Comparison of ENCODE assay signal across 8 cellular contexts in genomic region chr16:67528222-67528869, GRCh38. TPM values are rescaled to one million over a fixed set of nuclear protein-coding genes. Genes with fewer than 3 reads are reported as not detected.
A peak's percentile ranks its signal among the peaks of the same experiment; 100 is the strongest.
DNase-seq lines count a peak whose midpoint lies in the region; ATAC-seq, FAIRE-seq and TF ChIP-seq lines count a peak whose summit lies in the region.

RIPOR1 (plus strand) TSS chr16:67528829; CDS start chr16:67538447, 9,618 bp downstream.

- intact Hi-C loops in heart right ventricle (cut with DNase I), result loop anchor here in 3 of 10 donors (10.0 kb wide), 2 partner anchors 316 to 406 kb away; partner anchors contain the start of genes CTRL (in 3 of the 3), PSMB10 (in 3 of the 3), CENPT (in 1 of the 3) and NUTF2 (in 1 of the 3)

- DNase-seq in A549 (ENCODE audit: low read depth in 1 of 2, low spot score in 1 of 2), result peak; percentile 42 to 80
- peak; percentile 55 for DNase-seq in RPMI7951 (ENCODE audit: low read depth)
- DNase-seq in anterior cingulate cortex (lab: John Stamatoyannopoulos, UW), result peak in 41 of 58 donors; percentile 14 to 70 (median 55)
- peak; percentile 74 to 81 for DNase-seq in heart right ventricle

- 64% methylated on average over 13 of the region's 45 CpGs for WGBS in A549 (ENCODE audit: missing lambda C conversion rate)
- 13 to 14% methylated on average over 41 to 45 of the region's 45 CpGs for WGBS in heart right ventricle, 2 donors

- H3K4me1 ChIP-seq in A549 (peaks cover 57% of the 10 kb centered on the region), heart right ventricle (peaks cover 11 to 67% (median 43%) of the 10 kb centered on the region in 9 donors), parathyroid adenoma (peaks cover 12% of the 10 kb centered on the region)

- POLR2A ChIA-PET in A549 (lab: Yijun Ruan, JAX), result interaction anchor here (0.5 to 1.0 kb wide), 3 partner anchors 48 to 343 kb away, joined by 3 to 5 read pairs (median 3); partner anchors contain the start of gene ATP6V0D1

- no peak for FAIRE-seq in A549 (lab: Jason Lieb, UNC)

- H3K4me3 ChIP-seq in A549 (peak within 1 kb of the TSS; percentile 73), heart right ventricle (peak within 1 kb of the TSS; percentile 77 to 99 (median 95)), parathyroid adenoma (ENCODE audit: low read depth, low read length) (peak within 1 kb of the TSS; percentile 76)

- CTCF ChIA-PET in A549 (lab: Yijun Ruan, JAX), result interaction anchor here (0.8 to 10.9 kb wide), 5 partner anchors 9 to 139 kb away, joined by 5 to 120 read pairs (median 8); partner anchors contain the start of genes ATP6V0D1 and CTCF

- H3K79me2 ChIP-seq in parathyroid adenoma, result peaks cover 32% of the 10 kb centered on the region

- H3K9me3 ChIP-seq in A549, result no peaks in the 10 kb centered on the region
- H3K9me3 ChIP-seq in heart right ventricle, result no peaks in the 10 kb centered on the region
- H3K9me3 ChIP-seq in parathyroid adenoma (ENCODE audit: control insufficient read depth, low read length), result no peaks in the 10 kb centered on the region

- TF ChIP-seq CTCF in A549 (IDR thresholded peaks at IDR 0.05), result no peak
- TF ChIP-seq CTCF in heart right ventricle (IDR thresholded peaks at IDR 0.05), result peak in 3 of 9 donors; percentile 11 to 23 (median 14)
- TF ChIP-seq CTCF in parathyroid adenoma (IDR thresholded peaks at IDR 0.05), result no peak

- TF ChIP-seq EP300 in A549 (IDR thresholded peaks at IDR 0.05), result no peak

- H3K9ac ChIP-seq in parathyroid adenoma, result peak within 1 kb of the TSS; percentile 79

- H3K27ac ChIP-seq in A549, result peak within 1 kb of the TSS; percentile 81 to 93
- peak within 1 kb of the TSS; percentile 94 to 100 (median 98) for H3K27ac ChIP-seq in heart right ventricle
- H3K27ac ChIP-seq in parathyroid adenoma, result peak within 1 kb of the TSS; percentile 54

- H3K27me3 ChIP-seq in heart right ventricle (no peaks in the 10 kb centered on the region), parathyroid adenoma (ENCODE audit: control insufficient read depth, insufficient read depth, low read length) (no peaks in the 10 kb centered on the region)

- ATAC-seq in A549 (peak; percentile 54 to 61), GM18498 (IDR thresholded peaks at IDR 0.05; ENCODE audit: unreplicated experiment) (peak; percentile 38), heart right ventricle (peak; percentile 49 to 68 (median 60)), HG03378 (IDR thresholded peaks at IDR 0.05; ENCODE audit: unreplicated experiment) (no peak), HG03159 (IDR thresholded peaks at IDR 0.05; ENCODE audit: unreplicated experiment) (no peak)

- H3K36me3 ChIP-seq in heart right ventricle (peaks cover 0 to 5% (median 0%) of the 10 kb centered on the region in 9 donors), parathyroid adenoma (ENCODE audit: control insufficient read depth, insufficient read depth, low read length) (no peaks in the 10 kb centered on the region)

- peak within 1 kb of the TSS; percentile 89 for H3K4me2 ChIP-seq in A549
- peak within 1 kb of the TSS; percentile 98 for H3K4me2 ChIP-seq in parathyroid adenoma (ENCODE audit: low read length)

- no peak for TF ChIP-seq POLR2A in A549 (IDR thresholded peaks at IDR 0.05; ENCODE audit: low read length)

- TF ChIP-seq RAD21 in A549 (conservative IDR thresholded peaks at IDR 0.05 in 1 of 2, IDR thresholded peaks at IDR 0.05 in 1 of 2), result no peak

- H2AFZ ChIP-seq in parathyroid adenoma, result peak within 1 kb of the TSS; percentile 82

TF ChIP-seq in A549, 52 proteins besides CTCF, POLR2A, EP300 and RAD21:
- TF ChIP-seq KDM5A (IDR thresholded peaks at IDR 0.05) (no peak), HEYL (CRISPR knock-in tag; IDR thresholded peaks at IDR 0.05) (no peak), E2F6 (IDR thresholded peaks at IDR 0.05; ENCODE audit: borderline replicate concordance, low read depth) (no peak), TFCP2L1 (CRISPR knock-in tag; IDR thresholded peaks at IDR 0.05) (no peak), NFE2L2 (conservative IDR thresholded peaks at IDR 0.05; ENCODE audit: low read length) (no peak), CBX2 (IDR thresholded peaks at IDR 0.05; ENCODE audit: borderline replicate concordance, low read depth) (no peak), CBX8 (IDR thresholded peaks at IDR 0.05) (no peak), MAX (IDR thresholded peaks at IDR 0.05) (no peak), EHF (CRISPR knock-in tag; IDR thresholded peaks at IDR 0.05) (no peak), SREBF2 (IDR thresholded peaks at IDR 0.05) (no peak), FOSL2 (IDR thresholded peaks at IDR 0.05) (no peak), FOSL2 (CRISPR knock-in tag; IDR thresholded peaks at IDR 0.05) (no peak), CEBPB (IDR thresholded peaks at IDR 0.05) (no peak), POLR2AphosphoS2 (conservative IDR thresholded peaks at IDR 0.05; ENCODE audit: low read length) (no peak), HOXA7 (CRISPR knock-in tag; IDR thresholded peaks at IDR 0.05) (no peak)
- TF ChIP-seq, protein P1, sequence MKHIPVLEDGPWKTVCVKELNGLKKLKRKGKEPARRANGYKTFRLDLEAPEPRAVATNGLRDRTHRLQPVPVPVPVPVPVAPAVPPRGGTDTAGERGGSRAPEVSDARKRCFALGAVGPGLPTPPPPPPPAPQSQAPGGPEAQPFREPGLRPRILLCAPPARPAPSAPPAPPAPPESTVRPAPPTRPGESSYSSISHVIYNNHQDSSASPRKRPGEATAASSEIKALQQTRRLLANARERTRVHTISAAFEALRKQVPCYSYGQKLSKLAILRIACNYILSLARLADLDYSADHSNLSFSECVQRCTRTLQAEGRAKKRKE (CRISPR knock-in tag; IDR thresholded peaks at IDR 0.05; ENCODE audit: low read depth), result no peak
TF ChIP-seq in A549: peak in this region for 0.

RNA-seq across cellular contexts. Expression of gene RIPOR1, which starts in this region (rescaled TPM):
- polyA plus RNA-seq in A549 (2011; rRNA removed), result 5.6 and 7.2 TPM in 2 replicates
- 16.2 and 18.1 TPM in 2 replicates for polyA plus RNA-seq in A549 (2012; cell fraction: cytosol; rRNA removed)
- 48.3 and 50.0 TPM in 2 replicates for polyA plus RNA-seq in A549 (2012; cell fraction: nucleus; rRNA removed)
- polyA plus RNA-seq in A549 (2017; fragmentation: RNase III; extraction: RNeasy Plus Mini Kit Qiagen cat#74134 plus additional on column Dnase treatment), result 22.5 to 24.7 TPM (median 23.0 TPM) in 3 replicates
- polyA minus RNA-seq in A549 (2011; rRNA and poly(A)+ RNA removed), result 9.3 and 12.8 TPM in 2 replicates
- 9.0 and 11.5 TPM in 2 replicates for total RNA-seq in RPMI7951 (2014; rRNA removed; shearing (Covaris generic))
- total RNA-seq in heart right ventricle, result 10 to 100 TPM; 45.9 to 86.1 (median 73.8) TPM
- polyA plus RNA-seq in heart right ventricle, result 10 to 100 TPM; 40.0 to 66.9 TPM

Comparison
In these comparisons a context has a peak if more than half of its experiments do, and no peak if none do; other contexts are left out.
1. ATAC-seq: peak in A549 (2 of 2), GM18498 (single experiment) and heart right ventricle (8 of 8); none in HG03378 (single experiment) and HG03159 (single experiment).
2. Peak in every context shown above with its lines, with median percentiles within 50 percentile points of each other: DNase-seq, H3K27ac ChIP-seq and H3K4me3 ChIP-seq.